Comparison of ENCODE assay signal across 9 cellular contexts in genomic region chr6:116536216-116536621, GRCh38. TPM values are rescaled to one million over a fixed set of nuclear protein-coding genes. Genes with fewer than 3 reads are reported as not detected.
A peak's percentile ranks its signal among the peaks of the same experiment; 100 is the strongest.
DNase-seq lines count a peak whose midpoint lies in the region; ATAC-seq and TF ChIP-seq lines count a peak whose summit lies in the region.
"Had no signal": no experiment of that assay in that cellular context is flagged by ENCODE, and none has a peak within 500 bp of the region (broad histone marks: within the 10 kb centered on the region; RNA-seq: fewer than 3 reads in every experiment).

No MANE protein-coding gene starts in this region.

- TF ChIP-seq CTCF in WI38 (IDR thresholded peaks at IDR 0.05; ENCODE audit: low read depth, low read length) (peak; percentile 36; the same call in 1 of the 2 replicates), prostate gland (IDR thresholded peaks at IDR 0.05) (peak; percentile 65 to 77 (median 66))

- H3K36me3 ChIP-seq in prostate gland: no peaks in the 10 kb centered on the region
- H3K36me3 ChIP-seq: BLaER1 treated with 17β-estradiol and CSF1 and Interleukin-3, amounts not matched to agents 10 nM and 100 nM had no signal

- 18% methylated on average over 4 of the region's 4 CpGs for WGBS in prostate gland

- intact Hi-C loops in prostate gland (cut with DNase I): loop anchor here (2.0 to 10.0 kb wide), 2 partner anchors 25 to 251 kb away; no protein-coding TSS in a partner anchor

- no peak overlapping the region for H3K27ac ChIP-seq in prostate gland
- H3K27ac ChIP-seq: BLaER1 treated with 17β-estradiol and CSF1 and Interleukin-3, amounts not matched to agents 10 nM and 100 nM had no signal

- no peaks in the 10 kb centered on the region for H3K4me1 ChIP-seq in prostate gland (replicated peaks)

- no peak for TF ChIP-seq POLR2A in prostate gland (IDR thresholded peaks at IDR 0.05)

- ATAC-seq in GM21786 (IDR thresholded peaks at IDR 0.05; ENCODE audit: unreplicated experiment): peak; percentile 54
- ATAC-seq in HG03457 (IDR thresholded peaks at IDR 0.05; ENCODE audit: unreplicated experiment): no peak

- DNase-seq in NCI-H1417 (lab: John Stamatoyannopoulos, UW) (peak; percentile 38 to 73 (median 52)), NCI-H1417 treated with DMSO at 0.1 percent for 48 hours (lab: John Stamatoyannopoulos, UW) (no peak), NCI-H2029 (lab: John Stamatoyannopoulos, UW) (peak; percentile 100), foreskin melanocyte (peak; percentile 65), prostate gland (ENCODE audit: low spot score) (peak; percentile 33)

- H3K27me3 ChIP-seq in prostate gland (replicated peaks; ENCODE audit: insufficient read depth): no peaks in the 10 kb centered on the region
- H3K27me3 ChIP-seq: BLaER1 treated with 17β-estradiol and CSF1 and Interleukin-3, amounts not matched to agents 10 nM and 100 nM had no signal

- H3K4me3 ChIP-seq in WI38 (ENCODE audit: low read depth, low read length) (no peak overlapping the region), prostate gland (no peak overlapping the region)
- H3K4me3 ChIP-seq: BLaER1 treated with 17β-estradiol and CSF1 and Interleukin-3, amounts not matched to agents 10 nM and 100 nM had no signal

- H3K9me3 ChIP-seq in prostate gland: no peaks in the 10 kb centered on the region
- H3K9me3 ChIP-seq: BLaER1 treated with 17β-estradiol and CSF1 and Interleukin-3, amounts not matched to agents 10 nM and 100 nM had no signal

RNA-seq across cellular contexts. Expression of gene TRAPPC3L, which starts 9.3 kb away (rescaled TPM):
- not detected for total RNA-seq in prostate gland

RNA-seq across cellular contexts. Expression of gene CALHM4, which starts 17.3 kb away (rescaled TPM):
- under 1 TPM in 1 of 2 donors, not detected in 1; 0.57 TPM for total RNA-seq in prostate gland

RNA-seq across cellular contexts. Expression of gene CALHM5, which starts 24.8 kb away (rescaled TPM):
- total RNA-seq in prostate gland: 1 to 10 TPM in 1 of 2 donors, under 1 TPM in 1; 0.32 to 1.8 TPM

RNA-seq across cellular contexts. Expression of gene RWDD1, which starts 35.1 kb away (rescaled TPM):
- 10 to 100 TPM; 26.7 to 40.3 TPM for total RNA-seq in prostate gland
